Comparison of ENCODE assay signal across 8 cellular contexts in genomic region chr11:36500315-36500721, GRCh38. TPM values are rescaled to one million over a fixed set of nuclear protein-coding genes. Genes with fewer than 3 reads are reported as not detected.
DNase-seq lines count a peak whose midpoint lies in the region; ATAC-seq and TF ChIP-seq lines count a peak whose summit lies in the region.

No MANE protein-coding gene starts in this region.

- DNase-seq in A172 (ENCODE audit: low spot score) (peak; percentile 94), Peyer's patch (no peak), fibroblast of peridontal ligament (ENCODE audit: extremely low read depth) (peak; percentile 88), pulmonary artery endothelial cell (ENCODE audit: low read depth, low spot score) (peak; percentile 82), NCI-H82 treated with DMSO at 0.1 percent for 48 hours (lab: John Stamatoyannopoulos, UW; ENCODE audit: unreplicated experiment) (no peak), cerebellum (ENCODE audit: low spot score) (no peak)

- TF ChIP-seq CTCF in Peyer's patch (IDR thresholded peaks at IDR 0.05): no peak

- no peak overlapping the region for H3K4me3 ChIP-seq in Peyer's patch

- peak overlapping the region in 3 of 4 donors; percentile 4 to 63 (median 57) for H3K27ac ChIP-seq in Peyer's patch

- no peak for TF ChIP-seq POLR2A in Peyer's patch (IDR thresholded peaks at IDR 0.05)

- H3K36me3 ChIP-seq in Peyer's patch: peaks cover 0 to 55% (median 0%) of the 10 kb centered on the region in 3 donors

- H3K27me3 ChIP-seq in Peyer's patch: no peaks in the 10 kb centered on the region

- peaks cover 0 to 30% (median 0%) of the 10 kb centered on the region in 4 donors for H3K4me1 ChIP-seq in Peyer's patch

- peak; percentile 88 for ATAC-seq in GM18517 (IDR thresholded peaks at IDR 0.05; ENCODE audit: unreplicated experiment)
- peak; percentile 91 for ATAC-seq in HG02981 (IDR thresholded peaks at IDR 0.05; ENCODE audit: unreplicated experiment)

- no peaks in the 10 kb centered on the region for H3K9me3 ChIP-seq in Peyer's patch

RNA-seq across cellular contexts. Expression of gene TRAF6, which starts 9.8 kb away (rescaled TPM):
- total RNA-seq in A172 (2014; rRNA removed; shearing (Covaris generic)): 6.9 and 7.7 TPM in 2 replicates
- 10 to 100 TPM in 3 of 4 donors, 1 to 10 TPM in 1; 6.6 to 25.1 (median 18.4) TPM for total RNA-seq in Peyer's patch
- 7.6 and 11.5 TPM in 2 replicates for total RNA-seq in pulmonary artery endothelial cell
- 17.0 TPM for total RNA-seq in cerebellum

Comparison
In these comparisons a context has a peak if more than half of its experiments do, and no peak if none do; other contexts are left out.
1. DNase-seq: peak in A172 (single experiment), fibroblast of peridontal ligament (single experiment) and pulmonary artery endothelial cell (single experiment); none in Peyer's patch (0 of 3), NCI-H82 treated with DMSO at 0.1 percent for 48 hours (single experiment) and cerebellum (single experiment).